In the genomic region with DNA sequence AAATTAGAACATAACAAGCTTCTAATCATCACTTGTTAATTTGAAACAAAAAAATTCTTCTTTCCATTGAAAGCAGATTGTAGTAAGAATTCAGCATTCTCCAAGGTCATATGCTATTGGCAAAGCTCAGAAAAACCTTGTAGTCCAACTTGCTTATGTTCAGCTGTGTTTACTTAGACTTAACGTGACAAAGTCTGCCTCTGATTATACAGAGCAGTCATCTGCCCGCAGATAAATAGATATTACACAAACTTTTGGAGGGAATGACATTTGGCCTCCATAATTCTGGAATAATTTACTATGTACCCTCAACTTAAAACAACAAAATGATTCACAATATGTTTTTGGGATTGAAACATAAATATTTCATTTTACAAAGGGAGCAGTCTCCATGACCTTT, we compare ENCODE assay signal across 15 cellular contexts. TPM values are rescaled to one million over a fixed set of nuclear protein-coding genes. Genes with fewer than 3 reads are reported as not detected.
DNase-seq lines count a peak whose midpoint lies in the region; ATAC-seq and TF ChIP-seq lines count a peak whose summit lies in the region.
"Had no signal": no experiment of that assay in that cellular context is flagged by ENCODE, and none has a peak within 500 bp of the region (broad histone marks: within the 10 kb centered on the region; RNA-seq: fewer than 3 reads in every experiment).

No MANE protein-coding gene starts in this region.

- intact Hi-C loops in PC-3 (cut with micrococcal nuclease) = no loop called here

- POLR2A ChIA-PET in PC-3 (lab: Charles Lee; ENCODE audit: unreplicated experiment) = no interaction called here

- no peak for TF ChIP-seq CTCF in PC-3 (conservative IDR thresholded peaks at IDR 0.05; ENCODE audit: low read depth, low read length)

- H3K4me1 ChIP-seq in PC-3 (ENCODE audit: insufficient read depth, low read length) = 0 out of 2 replicates have a peak, but pooled peaks cover 10% of the 10 kb centered on the region

- no peaks in the 10 kb centered on the region for H3F3A ChIP-seq in PC-3 (ENCODE audit: low read length, unreplicated experiment)

- no peak overlapping the region for H3K27ac ChIP-seq in PC-3 (ENCODE audit: low read length)

- no peaks in the 10 kb centered on the region for H3K27me3 ChIP-seq in PC-3 (ENCODE audit: low read length)

- no peaks in the 10 kb centered on the region for H3K79me2 ChIP-seq in PC-3 (ENCODE audit: low read length)

- DNase-seq in EL (peak; percentile 17), PC-3 (peak; percentile 34), fibroblast of peridontal ligament (ENCODE audit: extremely low read depth) (peak; percentile 93), germinal center (ENCODE audit: low spot score) (no peak), glomerular visceral epithelial cell (ENCODE audit: extremely low spot score) (no peak), erythroblast (lab: John Stamatoyannopoulos, UW) (no peak)
- DNase-seq: COR-L47, Kasumi-1, NCI-H1417 treated with DMSO at 0.1 percent for 48 hours, NCI-H2081 treated with DMSO at 0.1 percent for 48 hours, NCI-H2227 treated with DMSO at 0.1 percent for 48 hours, NCI-H524 treated with DMSO at 0.1 percent for 48 hours, SK-N-SH, T-helper 1 cell had no signal

- H3K4me2 ChIP-seq in PC-3 (ENCODE audit: low read length) = peak overlapping the region; percentile 20; the same call in 1 of the 2 replicates
- H3K4me2 ChIP-seq: SK-N-SH had no signal

- H3K9me2 ChIP-seq in PC-3 (replicated peaks; ENCODE audit: low read length) = no peaks in the 10 kb centered on the region
- H3K9me2 ChIP-seq: SK-N-SH had no signal

- ATAC-seq in PC-3 (0 out of 2 replicates have a peak, but pooled peaks have one; percentile 11), HG03039 (IDR thresholded peaks at IDR 0.05; ENCODE audit: unreplicated experiment) (no peak)

- no peak overlapping the region for H3K4me3 ChIP-seq in PC-3 (ENCODE audit: low read length)

- H3K36me3 ChIP-seq in PC-3 (ENCODE audit: low read depth, low read length) = no peaks in the 10 kb centered on the region

- no peaks in the 10 kb centered on the region for H3K9me3 ChIP-seq in PC-3 (ENCODE audit: low read length)
- H3K9me3 ChIP-seq: SK-N-SH had no signal

- no peak overlapping the region for H3K9ac ChIP-seq in PC-3 (ENCODE audit: low read length)
- H3K9ac ChIP-seq: SK-N-SH had no signal

- BruUV-seq in PC-3 (replicated peaks; lab: Mats Ljungman, UMichigan) = no TSS peak

- no peak for TF ChIP-seq POLR2A in erythroblast (IDR thresholded peaks at IDR 0.05; ENCODE audit: low read length)

- H2AFZ ChIP-seq in PC-3 (ENCODE audit: low read length) = no peak overlapping the region

- no peaks in the 10 kb centered on the region for H4K20me1 ChIP-seq in PC-3 (ENCODE audit: low read length)

- CTCF ChIA-PET in PC-3 (lab: Charles Lee) = no interaction called here

RNA-seq across cellular contexts. Expression of a gene that starts 45.8 kb away (rescaled TPM):
- total RNA-seq in PC-3 (2014; rRNA removed) = 2.6 and 3.5 TPM in 2 replicates

Comparison
In these comparisons a context has a peak if more than half of its experiments do, and no peak if none do; other contexts are left out.
1. DNase-seq: peak in EL (single experiment), PC-3 (single experiment) and fibroblast of peridontal ligament (single experiment); none in germinal center (single experiment), glomerular visceral epithelial cell (single experiment) and erythroblast (0 of 2).